In the genomic region with DNA sequence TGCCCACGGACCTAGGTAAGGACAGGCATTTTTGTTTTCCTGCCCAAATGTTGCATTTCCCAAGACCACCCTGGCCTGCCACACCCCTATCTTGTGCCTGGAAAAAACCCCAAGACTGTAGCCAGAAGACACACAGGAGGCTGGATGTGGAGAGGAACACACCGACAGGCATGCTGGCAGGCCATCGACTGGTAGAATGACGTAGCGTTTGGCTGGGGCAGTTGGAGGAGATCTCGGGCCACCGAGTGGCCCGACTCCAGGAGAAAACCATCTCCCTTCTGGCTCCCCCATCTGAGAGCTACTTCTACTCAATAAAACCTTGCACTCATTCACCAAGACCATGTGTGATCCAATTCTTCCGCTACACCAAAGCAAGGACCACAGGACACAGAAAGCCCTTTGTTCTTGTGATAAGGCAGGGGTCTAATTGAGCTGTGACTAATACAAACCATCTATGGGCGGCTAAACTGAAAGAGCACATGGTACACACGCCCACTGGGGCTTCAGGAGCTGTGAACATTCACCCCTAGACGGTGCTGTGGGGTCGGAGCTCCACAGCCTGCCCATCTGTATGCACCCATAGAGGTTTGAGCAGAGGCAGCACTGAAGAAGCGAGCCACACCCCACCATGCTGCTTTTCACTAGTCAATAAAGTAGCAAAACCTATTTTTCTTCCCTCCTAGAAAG, we compare ENCODE assay signal across 1 cellular context.
TF ChIP-seq lines count a peak whose summit lies in the region.

No MANE protein-coding gene starts in this region.

TF ChIP-seq in K562, 482 proteins besides CTCF, POLR2A, EP300 and RAD21 (continues in another document):
- no peak for TF ChIP-seq NUFIP1 (IDR thresholded peaks at IDR 0.05; ENCODE audit: partially characterized antibody)
- TF ChIP-seq IRF2 (CRISPR knock-in tag; IDR thresholded peaks at IDR 0.05) = no peak
- TF ChIP-seq, protein P1, sequence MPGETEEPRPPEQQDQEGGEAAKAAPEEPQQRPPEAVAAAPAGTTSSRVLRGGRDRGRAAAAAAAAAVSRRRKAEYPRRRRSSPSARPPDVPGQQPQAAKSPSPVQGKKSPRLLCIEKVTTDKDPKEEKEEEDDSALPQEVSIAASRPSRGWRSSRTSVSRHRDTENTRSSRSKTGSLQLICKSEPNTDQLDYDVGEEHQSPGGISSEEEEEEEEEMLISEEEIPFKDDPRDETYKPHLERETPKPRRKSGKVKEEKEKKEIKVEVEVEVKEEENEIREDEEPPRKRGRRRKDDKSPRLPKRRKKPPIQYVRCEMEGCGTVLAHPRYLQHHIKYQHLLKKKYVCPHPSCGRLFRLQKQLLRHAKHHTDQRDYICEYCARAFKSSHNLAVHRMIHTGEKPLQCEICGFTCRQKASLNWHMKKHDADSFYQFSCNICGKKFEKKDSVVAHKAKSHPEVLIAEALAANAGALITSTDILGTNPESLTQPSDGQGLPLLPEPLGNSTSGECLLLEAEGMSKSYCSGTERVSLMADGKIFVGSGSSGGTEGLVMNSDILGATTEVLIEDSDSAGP (CRISPR knock-in tag; IDR thresholded peaks at IDR 0.05) = no peak
- TF ChIP-seq, protein P2, sequence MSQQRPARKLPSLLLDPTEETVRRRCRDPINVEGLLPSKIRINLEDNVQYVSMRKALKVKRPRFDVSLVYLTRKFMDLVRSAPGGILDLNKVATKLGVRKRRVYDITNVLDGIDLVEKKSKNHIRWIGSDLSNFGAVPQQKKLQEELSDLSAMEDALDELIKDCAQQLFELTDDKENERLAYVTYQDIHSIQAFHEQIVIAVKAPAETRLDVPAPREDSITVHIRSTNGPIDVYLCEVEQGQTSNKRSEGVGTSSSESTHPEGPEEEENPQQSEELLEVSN (IDR thresholded peaks at IDR 0.05; ENCODE audit: borderline replicate concordance in 1 of 2, extremely low read depth in 1 of 2, insufficient read depth in 1 of 2, insufficient read length in 1 of 2, low read depth in 1 of 2, low read length in 1 of 2, poor library complexity in 1 of 2, severe bottlenecking in 1 of 2) = peak in 1 of 2 experiments; percentile 91
- TF ChIP-seq, protein P3, sequence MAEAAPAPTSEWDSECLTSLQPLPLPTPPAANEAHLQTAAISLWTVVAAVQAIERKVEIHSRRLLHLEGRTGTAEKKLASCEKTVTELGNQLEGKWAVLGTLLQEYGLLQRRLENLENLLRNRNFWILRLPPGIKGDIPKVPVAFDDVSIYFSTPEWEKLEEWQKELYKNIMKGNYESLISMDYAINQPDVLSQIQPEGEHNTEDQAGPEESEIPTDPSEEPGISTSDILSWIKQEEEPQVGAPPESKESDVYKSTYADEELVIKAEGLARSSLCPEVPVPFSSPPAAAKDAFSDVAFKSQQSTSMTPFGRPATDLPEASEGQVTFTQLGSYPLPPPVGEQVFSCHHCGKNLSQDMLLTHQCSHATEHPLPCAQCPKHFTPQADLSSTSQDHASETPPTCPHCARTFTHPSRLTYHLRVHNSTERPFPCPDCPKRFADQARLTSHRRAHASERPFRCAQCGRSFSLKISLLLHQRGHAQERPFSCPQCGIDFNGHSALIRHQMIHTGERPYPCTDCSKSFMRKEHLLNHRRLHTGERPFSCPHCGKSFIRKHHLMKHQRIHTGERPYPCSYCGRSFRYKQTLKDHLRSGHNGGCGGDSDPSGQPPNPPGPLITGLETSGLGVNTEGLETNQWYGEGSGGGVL (CRISPR knock-in tag; IDR thresholded peaks at IDR 0.05) = no peak
- no peak for TF ChIP-seq CBFA2T3 (IDR thresholded peaks at IDR 0.05)
- TF ChIP-seq CBX3 (IDR thresholded peaks at IDR 0.05; ENCODE audit: borderline replicate concordance in 1 of 2, low read length in 2 of 2) = no peak
- no peak for TF ChIP-seq MYBL2 (IDR thresholded peaks at IDR 0.05; ENCODE audit: low read depth)
- TF ChIP-seq MYBL2 (CRISPR knock-in tag; IDR thresholded peaks at IDR 0.05; ENCODE audit: borderline replicate concordance) = no peak
- no peak for TF ChIP-seq CXXC5 (CRISPR knock-in tag; IDR thresholded peaks at IDR 0.05)
- TF ChIP-seq ZNF583 (CRISPR knock-in tag; IDR thresholded peaks at IDR 0.05) = no peak
- no peak for TF ChIP-seq HNRNPLL (IDR thresholded peaks at IDR 0.05; ENCODE audit: low read depth, low read length, poor library complexity, severe bottlenecking)
- TF ChIP-seq, protein P4, sequence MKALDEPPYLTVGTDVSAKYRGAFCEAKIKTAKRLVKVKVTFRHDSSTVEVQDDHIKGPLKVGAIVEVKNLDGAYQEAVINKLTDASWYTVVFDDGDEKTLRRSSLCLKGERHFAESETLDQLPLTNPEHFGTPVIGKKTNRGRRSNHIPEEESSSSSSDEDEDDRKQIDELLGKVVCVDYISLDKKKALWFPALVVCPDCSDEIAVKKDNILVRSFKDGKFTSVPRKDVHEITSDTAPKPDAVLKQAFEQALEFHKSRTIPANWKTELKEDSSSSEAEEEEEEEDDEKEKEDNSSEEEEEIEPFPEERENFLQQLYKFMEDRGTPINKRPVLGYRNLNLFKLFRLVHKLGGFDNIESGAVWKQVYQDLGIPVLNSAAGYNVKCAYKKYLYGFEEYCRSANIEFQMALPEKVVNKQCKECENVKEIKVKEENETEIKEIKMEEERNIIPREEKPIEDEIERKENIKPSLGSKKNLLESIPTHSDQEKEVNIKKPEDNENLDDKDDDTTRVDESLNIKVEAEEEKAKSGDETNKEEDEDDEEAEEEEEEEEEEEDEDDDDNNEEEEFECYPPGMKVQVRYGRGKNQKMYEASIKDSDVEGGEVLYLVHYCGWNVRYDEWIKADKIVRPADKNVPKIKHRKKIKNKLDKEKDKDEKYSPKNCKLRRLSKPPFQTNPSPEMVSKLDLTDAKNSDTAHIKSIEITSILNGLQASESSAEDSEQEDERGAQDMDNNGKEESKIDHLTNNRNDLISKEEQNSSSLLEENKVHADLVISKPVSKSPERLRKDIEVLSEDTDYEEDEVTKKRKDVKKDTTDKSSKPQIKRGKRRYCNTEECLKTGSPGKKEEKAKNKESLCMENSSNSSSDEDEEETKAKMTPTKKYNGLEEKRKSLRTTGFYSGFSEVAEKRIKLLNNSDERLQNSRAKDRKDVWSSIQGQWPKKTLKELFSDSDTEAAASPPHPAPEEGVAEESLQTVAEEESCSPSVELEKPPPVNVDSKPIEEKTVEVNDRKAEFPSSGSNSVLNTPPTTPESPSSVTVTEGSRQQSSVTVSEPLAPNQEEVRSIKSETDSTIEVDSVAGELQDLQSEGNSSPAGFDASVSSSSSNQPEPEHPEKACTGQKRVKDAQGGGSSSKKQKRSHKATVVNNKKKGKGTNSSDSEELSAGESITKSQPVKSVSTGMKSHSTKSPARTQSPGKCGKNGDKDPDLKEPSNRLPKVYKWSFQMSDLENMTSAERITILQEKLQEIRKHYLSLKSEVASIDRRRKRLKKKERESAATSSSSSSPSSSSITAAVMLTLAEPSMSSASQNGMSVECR (CRISPR knock-in tag; IDR thresholded peaks at IDR 0.05) = no peak
- TF ChIP-seq, protein P5, sequence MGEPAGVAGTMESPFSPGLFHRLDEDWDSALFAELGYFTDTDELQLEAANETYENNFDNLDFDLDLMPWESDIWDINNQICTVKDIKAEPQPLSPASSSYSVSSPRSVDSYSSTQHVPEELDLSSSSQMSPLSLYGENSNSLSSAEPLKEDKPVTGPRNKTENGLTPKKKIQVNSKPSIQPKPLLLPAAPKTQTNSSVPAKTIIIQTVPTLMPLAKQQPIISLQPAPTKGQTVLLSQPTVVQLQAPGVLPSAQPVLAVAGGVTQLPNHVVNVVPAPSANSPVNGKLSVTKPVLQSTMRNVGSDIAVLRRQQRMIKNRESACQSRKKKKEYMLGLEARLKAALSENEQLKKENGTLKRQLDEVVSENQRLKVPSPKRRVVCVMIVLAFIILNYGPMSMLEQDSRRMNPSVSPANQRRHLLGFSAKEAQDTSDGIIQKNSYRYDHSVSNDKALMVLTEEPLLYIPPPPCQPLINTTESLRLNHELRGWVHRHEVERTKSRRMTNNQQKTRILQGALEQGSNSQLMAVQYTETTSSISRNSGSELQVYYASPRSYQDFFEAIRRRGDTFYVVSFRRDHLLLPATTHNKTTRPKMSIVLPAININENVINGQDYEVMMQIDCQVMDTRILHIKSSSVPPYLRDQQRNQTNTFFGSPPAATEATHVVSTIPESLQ (CRISPR knock-in tag; IDR thresholded peaks at IDR 0.05) = no peak
- no peak for TF ChIP-seq RBM22 (IDR thresholded peaks at IDR 0.05; ENCODE audit: low read depth, low read length, poor library complexity, severe bottlenecking)
- TF ChIP-seq STAT5A (IDR thresholded peaks at IDR 0.05; ENCODE audit: borderline replicate concordance, low read length) = no peak
- no peak for TF ChIP-seq HDAC6 (IDR thresholded peaks at IDR 0.05; ENCODE audit: low read depth, low read length)
- no peak for TF ChIP-seq PHF20 (IDR thresholded peaks at IDR 0.05; ENCODE audit: partially characterized antibody)
- peak; percentile 63; the same call in 1 of the 2 replicates for TF ChIP-seq KLF13 (tag; IDR thresholded peaks at IDR 0.05; ENCODE audit: borderline replicate concordance, low read depth)
- no peak for TF ChIP-seq KAT8 (IDR thresholded peaks at IDR 0.05; ENCODE audit: low read depth)
- TF ChIP-seq CTBP1 (IDR thresholded peaks at IDR 0.05; ENCODE audit: borderline replicate concordance) = no peak
- no peak for TF ChIP-seq ILF3 (IDR thresholded peaks at IDR 0.05; ENCODE audit: borderline replicate concordance)
- TF ChIP-seq, protein P6, sequence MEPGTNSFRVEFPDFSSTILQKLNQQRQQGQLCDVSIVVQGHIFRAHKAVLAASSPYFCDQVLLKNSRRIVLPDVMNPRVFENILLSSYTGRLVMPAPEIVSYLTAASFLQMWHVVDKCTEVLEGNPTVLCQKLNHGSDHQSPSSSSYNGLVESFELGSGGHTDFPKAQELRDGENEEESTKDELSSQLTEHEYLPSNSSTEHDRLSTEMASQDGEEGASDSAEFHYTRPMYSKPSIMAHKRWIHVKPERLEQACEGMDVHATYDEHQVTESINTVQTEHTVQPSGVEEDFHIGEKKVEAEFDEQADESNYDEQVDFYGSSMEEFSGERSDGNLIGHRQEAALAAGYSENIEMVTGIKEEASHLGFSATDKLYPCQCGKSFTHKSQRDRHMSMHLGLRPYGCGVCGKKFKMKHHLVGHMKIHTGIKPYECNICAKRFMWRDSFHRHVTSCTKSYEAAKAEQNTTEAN (CRISPR knock-in tag; IDR thresholded peaks at IDR 0.05) = no peak
- no peak for TF ChIP-seq MEIS2 (IDR thresholded peaks at IDR 0.05; ENCODE audit: partially characterized antibody)
- TF ChIP-seq, protein P7, sequence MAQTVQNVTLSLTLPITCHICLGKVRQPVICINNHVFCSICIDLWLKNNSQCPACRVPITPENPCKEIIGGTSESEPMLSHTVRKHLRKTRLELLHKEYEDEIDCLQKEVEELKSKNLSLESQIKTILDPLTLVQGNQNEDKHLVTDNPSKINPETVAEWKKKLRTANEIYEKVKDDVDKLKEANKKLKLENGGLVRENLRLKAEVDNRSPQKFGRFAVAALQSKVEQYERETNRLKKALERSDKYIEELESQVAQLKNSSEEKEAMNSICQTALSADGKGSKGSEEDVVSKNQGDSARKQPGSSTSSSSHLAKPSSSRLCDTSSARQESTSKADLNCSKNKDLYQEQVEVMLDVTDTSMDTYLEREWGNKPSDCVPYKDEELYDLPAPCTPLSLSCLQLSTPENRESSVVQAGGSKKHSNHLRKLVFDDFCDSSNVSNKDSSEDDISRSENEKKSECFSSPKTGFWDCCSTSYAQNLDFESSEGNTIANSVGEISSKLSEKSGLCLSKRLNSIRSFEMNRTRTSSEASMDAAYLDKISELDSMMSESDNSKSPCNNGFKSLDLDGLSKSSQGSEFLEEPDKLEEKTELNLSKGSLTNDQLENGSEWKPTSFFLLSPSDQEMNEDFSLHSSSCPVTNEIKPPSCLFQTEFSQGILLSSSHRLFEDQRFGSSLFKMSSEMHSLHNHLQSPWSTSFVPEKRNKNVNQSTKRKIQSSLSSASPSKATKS (CRISPR knock-in tag; IDR thresholded peaks at IDR 0.05) = no peak
- TF ChIP-seq ZBTB7A (IDR thresholded peaks at IDR 0.05; ENCODE audit: borderline replicate concordance, control insufficient read depth, low read depth, low read length) = peak; percentile 63
- TF ChIP-seq TAL1 (IDR thresholded peaks at IDR 0.05) = no peak
- no peak for TF ChIP-seq IFI16 (CRISPR knock-in tag; IDR thresholded peaks at IDR 0.05)
- no peak for TF ChIP-seq ZFPM2 (CRISPR knock-in tag; IDR thresholded peaks at IDR 0.05)
- TF ChIP-seq SIN3A (IDR thresholded peaks at IDR 0.05; ENCODE audit: borderline replicate concordance in 2 of 2, control insufficient read depth in 1 of 2, low read depth in 2 of 2, low read length in 2 of 2) = peak in 1 of 2 experiments; percentile 33; a peak in 1 of 4 replicates
- TF ChIP-seq, protein P8, sequence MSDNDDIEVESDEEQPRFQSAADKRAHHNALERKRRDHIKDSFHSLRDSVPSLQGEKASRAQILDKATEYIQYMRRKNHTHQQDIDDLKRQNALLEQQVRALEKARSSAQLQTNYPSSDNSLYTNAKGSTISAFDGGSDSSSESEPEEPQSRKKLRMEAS (CRISPR knock-in tag; IDR thresholded peaks at IDR 0.05) = peak; percentile 90
- TF ChIP-seq, protein P9, sequence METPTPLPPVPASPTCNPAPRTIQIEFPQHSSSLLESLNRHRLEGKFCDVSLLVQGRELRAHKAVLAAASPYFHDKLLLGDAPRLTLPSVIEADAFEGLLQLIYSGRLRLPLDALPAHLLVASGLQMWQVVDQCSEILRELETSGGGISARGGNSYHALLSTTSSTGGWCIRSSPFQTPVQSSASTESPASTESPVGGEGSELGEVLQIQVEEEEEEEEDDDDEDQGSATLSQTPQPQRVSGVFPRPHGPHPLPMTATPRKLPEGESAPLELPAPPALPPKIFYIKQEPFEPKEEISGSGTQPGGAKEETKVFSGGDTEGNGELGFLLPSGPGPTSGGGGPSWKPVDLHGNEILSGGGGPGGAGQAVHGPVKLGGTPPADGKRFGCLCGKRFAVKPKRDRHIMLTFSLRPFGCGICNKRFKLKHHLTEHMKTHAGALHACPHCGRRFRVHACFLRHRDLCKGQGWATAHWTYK (CRISPR knock-in tag; IDR thresholded peaks at IDR 0.05) = no peak
- no peak for TF ChIP-seq U2AF2 (optimal IDR thresholded peaks at IDR 0.05; ENCODE audit: low read depth, low read length)
- no peak for TF ChIP-seq ZNF717 (CRISPR knock-in tag; IDR thresholded peaks at IDR 0.05)
